Comparison of ENCODE assay signal across 8 cellular contexts in genomic region chr6:144344651-144345050, GRCh38. TPM values are rescaled to one million over a fixed set of nuclear protein-coding genes. Genes with fewer than 3 reads are reported as not detected.
DNase-seq lines count a peak whose midpoint lies in the region; ATAC-seq and TF ChIP-seq lines count a peak whose summit lies in the region.

No MANE protein-coding gene starts in this region.

- peak overlapping the region; percentile 68 to 95 for H3K4me3 ChIP-seq in CD4-positive, alpha-beta memory T cell (ENCODE audit: low read length in 2 of 2)
- peak overlapping the region; percentile 0 to 22 (median 8) for H3K4me3 ChIP-seq in esophagus muscularis mucosa

- peaks cover 12 to 21% of the 10 kb centered on the region in 2 donors for H3K36me3 Mint-ChIP-seq in CD4-positive, alpha-beta memory T cell

- DNase-seq in CD4-positive, alpha-beta memory T cell = peak; percentile 38 to 76 (median 48)
- peak; percentile 26 for DNase-seq in esophagus muscularis mucosa (ENCODE audit: extremely low spot score)
- DNase-seq in AG08396 (ENCODE audit: low spot score) = no peak
- DNase-seq in COLO668 (lab: John Stamatoyannopoulos, UW; ENCODE audit: unreplicated experiment) = no peak
- no peak for DNase-seq in left colon
- DNase-seq in NCI-H1417 (lab: John Stamatoyannopoulos, UW) = no peak

- H3K9me3 ChIP-seq in CD4-positive, alpha-beta memory T cell (ENCODE audit: control insufficient read depth in 1 of 2, low read length in 2 of 2) = no peaks in the 10 kb centered on the region
- no peaks in the 10 kb centered on the region for H3K9me3 ChIP-seq in esophagus muscularis mucosa

- H3K4me1 Mint-ChIP-seq in CD4-positive, alpha-beta memory T cell = peaks cover 49 to 88% (median 70%) of the 10 kb centered on the region in 4 donors

- no peak for TF ChIP-seq EP300 in esophagus muscularis mucosa (IDR thresholded peaks at IDR 0.05)

- 60% methylated on average over 5 of the region's 5 CpGs for whole genome bisulfite sequencing in esophagus muscularis mucosa

- H3K27ac Mint-ChIP-seq in CD4-positive, alpha-beta memory T cell = peak overlapping the region; percentile 93 to 99 (median 96)

- TF ChIP-seq POLR2A in esophagus muscularis mucosa (IDR thresholded peaks at IDR 0.05; ENCODE audit: low read depth) = no peak

- CTCF ChIA-PET in CD4-positive, alpha-beta memory T cell (lab: Charles Lee; ENCODE audit: partially characterized antibody) = interaction anchor here (0.8 to 1.5 kb wide), 5 partner anchors 8 to 136 kb away, joined by 3 to 5 read pairs (median 4); no protein-coding TSS in a partner anchor

- H3K36me3 ChIP-seq in CD4-positive, alpha-beta memory T cell (ENCODE audit: insufficient read depth, low read length) = no peaks in the 10 kb centered on the region
- no peaks in the 10 kb centered on the region for H3K36me3 ChIP-seq in esophagus muscularis mucosa

- POLR2A ChIA-PET in CD4-positive, alpha-beta memory T cell (lab: Charles Lee; ENCODE audit: partially characterized antibody) = interaction anchor here (1.0 to 5.7 kb wide), 9 partner anchors 8 to 502 kb away, joined by 3 to 49 read pairs (median 5); partner anchors contain the start of genes LTV1 and UTRN

- no peak for TF ChIP-seq CTCF in esophagus muscularis mucosa (IDR thresholded peaks at IDR 0.05)

- peaks cover 73% of the 10 kb centered on the region for H3K4me1 ChIP-seq in CD4-positive, alpha-beta memory T cell (ENCODE audit: insufficient read depth, low read length)
- peaks cover 52 to 67% (median 59%) of the 10 kb centered on the region in 4 donors for H3K4me1 ChIP-seq in esophagus muscularis mucosa

- no peaks in the 10 kb centered on the region for H3K9me3 Mint-ChIP-seq in CD4-positive, alpha-beta memory T cell

- H3K4me3 Mint-ChIP-seq in CD4-positive, alpha-beta memory T cell = peak overlapping the region; percentile 87 to 98 (median 92)

- peak; percentile 41 for ATAC-seq in GM19467 (IDR thresholded peaks at IDR 0.05; ENCODE audit: unreplicated experiment)
- peak; percentile 38 for ATAC-seq in HG03571 (IDR thresholded peaks at IDR 0.05; ENCODE audit: unreplicated experiment)
- ATAC-seq in left colon = no peak

- peak overlapping the region; percentile 75 for H3K27ac ChIP-seq in CD4-positive, alpha-beta memory T cell (ENCODE audit: low read depth, low read length)
- peak overlapping the region in 3 of 4 donors; percentile 20 to 47 (median 29) for H3K27ac ChIP-seq in esophagus muscularis mucosa (replicated peaks in 1 of 4)

- no peaks in the 10 kb centered on the region for H3K27me3 Mint-ChIP-seq in CD4-positive, alpha-beta memory T cell

- no peaks in the 10 kb centered on the region for H3K27me3 ChIP-seq in CD4-positive, alpha-beta memory T cell (ENCODE audit: insufficient read depth, low read length)
- H3K27me3 ChIP-seq in esophagus muscularis mucosa = no peaks in the 10 kb centered on the region

- intact Hi-C loops in CD4-positive, alpha-beta memory T cell (cut with micrococcal nuclease) = loop anchor here (1.0 kb wide), 2 partner anchors 10 to 193 kb away; no protein-coding TSS in a partner anchor
- intact Hi-C loops in esophagus muscularis mucosa (cut with DNase I) (no loop called here), left colon (cut with DNase I, micrococcal nuclease) (no loop called here)

RNA-seq across cellular contexts. Expression of gene UTRN, which starts 59.5 kb away (rescaled TPM):
- total RNA-seq in CD4-positive, alpha-beta memory T cell = 100 to 1,000 TPM; 219 to 227 TPM
- 10 to 100 TPM; 18.8 to 99.0 TPM for polyA plus RNA-seq in CD4-positive, alpha-beta memory T cell
- total RNA-seq in esophagus muscularis mucosa (100 to 1,000 TPM in 3 of 4 donors, 10 to 100 TPM in 1; 98.6 to 112 (median 102) TPM), left colon (10 to 100 TPM; 88.3 to 89.5 TPM)

Comparison
In these comparisons a context has a peak if more than half of its experiments do, and no peak if none do; other contexts are left out.
1. DNase-seq: peak in CD4-positive, alpha-beta memory T cell (5 of 5) and esophagus muscularis mucosa (single experiment); none in AG08396 (single experiment), COLO668 (single experiment), left colon (0 of 2) and NCI-H1417 (0 of 3).